ENCODE assay signal across 10 cellular contexts in the genomic region with DNA sequence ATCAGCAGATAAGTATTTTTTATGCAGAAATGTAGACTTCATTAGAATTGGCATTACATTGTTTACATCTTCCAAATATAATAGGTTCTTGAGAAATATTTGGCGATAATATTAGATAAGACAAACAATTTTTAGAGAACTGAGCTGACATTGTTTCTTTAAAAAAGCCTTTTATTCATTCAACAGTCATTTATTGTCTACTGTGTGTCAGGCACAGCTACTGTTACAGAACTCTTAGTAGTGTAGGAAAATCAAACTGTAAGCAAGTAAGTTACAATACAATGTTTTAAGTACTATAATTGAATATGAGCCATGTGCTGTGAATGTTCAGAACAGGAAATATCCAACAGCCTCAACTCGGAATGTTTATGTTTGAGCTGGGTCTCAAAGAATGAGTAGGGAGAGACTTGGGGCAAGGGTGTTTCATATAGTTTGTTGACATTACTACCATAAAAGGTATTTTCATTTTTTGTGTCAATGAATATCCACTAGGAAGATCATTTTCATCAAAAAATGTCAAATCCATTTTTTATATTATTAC.
A peak's percentile ranks its signal among the peaks of the same experiment; 100 is the strongest.
DNase-seq lines count a peak whose midpoint lies in the region; ATAC-seq and TF ChIP-seq lines count a peak whose summit lies in the region.
"Had no signal": no experiment of that assay in that cellular context is flagged by ENCODE, and none has a peak within 500 bp of the region (broad histone marks: within the 10 kb centered on the region; RNA-seq: fewer than 3 reads in every experiment).

No MANE protein-coding gene starts in this region.

- no peak for TF ChIP-seq POLR2A in stomach (IDR thresholded peaks at IDR 0.05)

- H3K4me1 Mint-ChIP-seq in activated T-cell treated with anti-CD3 and anti-CD28 coated beads, Interleukin-2, amount 50 U/mL, for 24 hours (ENCODE audit: low read depth): peaks cover 95% of the 10 kb centered on the region
- H3K4me1 Mint-ChIP-seq in activated T-cell treated with anti-CD3 and anti-CD28 coated beads, Interleukin-2, amount 50 U/mL, for 4 hours (ENCODE audit: low read depth): peaks cover 91% of the 10 kb centered on the region
- peaks cover 95% of the 10 kb centered on the region for H3K4me1 Mint-ChIP-seq in activated T-helper 1 cell treated with anti-CD3 and anti-CD28 coated beads, Interleukin-12 subunit alpha, Interleukin-12 subunit beta, Interleukin-2, Interleukin-4 antibody, amounts not matched to agents 30 ng/mL and 10 ng/mL and 1 ng/mL, durations not matched to agents 14 hours and 24 hours and 36 hours (ENCODE audit: low read depth)

- H3K27me3 Mint-ChIP-seq in activated T-cell treated with anti-CD3 and anti-CD28 coated beads, Interleukin-2, amount 50 U/mL, for 24 hours: no peaks in the 10 kb centered on the region
- no peaks in the 10 kb centered on the region for H3K27me3 Mint-ChIP-seq in activated T-cell treated with anti-CD3 and anti-CD28 coated beads, Interleukin-2, amount 50 U/mL, for 4 hours (ENCODE audit: low read depth)
- no peaks in the 10 kb centered on the region for H3K27me3 Mint-ChIP-seq in activated T-helper 1 cell treated with anti-CD3 and anti-CD28 coated beads, Interleukin-12 subunit alpha, Interleukin-12 subunit beta, Interleukin-2, Interleukin-4 antibody, amounts not matched to agents 30 ng/mL and 10 ng/mL and 1 ng/mL, durations not matched to agents 14 hours and 24 hours and 36 hours (ENCODE audit: insufficient read depth)

- H3K36me3 Mint-ChIP-seq in activated T-cell treated with anti-CD3 and anti-CD28 coated beads, Interleukin-2, amount 50 U/mL, for 24 hours (ENCODE audit: low read depth): peaks cover 55% of the 10 kb centered on the region
- peaks cover 29% of the 10 kb centered on the region for H3K36me3 Mint-ChIP-seq in activated T-cell treated with anti-CD3 and anti-CD28 coated beads, Interleukin-2, amount 50 U/mL, for 4 hours (ENCODE audit: insufficient read depth)
- H3K36me3 Mint-ChIP-seq in activated T-helper 1 cell treated with anti-CD3 and anti-CD28 coated beads, Interleukin-12 subunit alpha, Interleukin-12 subunit beta, Interleukin-2, Interleukin-4 antibody, amounts not matched to agents 30 ng/mL and 10 ng/mL and 1 ng/mL, durations not matched to agents 14 hours and 24 hours and 36 hours (ENCODE audit: low read depth): peaks cover 27% of the 10 kb centered on the region

- TF ChIP-seq EP300 in stomach (IDR thresholded peaks at IDR 0.05): no peak

- peak overlapping the region; percentile 85 for H3K27ac Mint-ChIP-seq in activated T-cell treated with anti-CD3 and anti-CD28 coated beads, Interleukin-2, amount 50 U/mL, for 24 hours
- peak overlapping the region; percentile 92 for H3K27ac Mint-ChIP-seq in activated T-helper 1 cell treated with anti-CD3 and anti-CD28 coated beads, Interleukin-12 subunit alpha, Interleukin-12 subunit beta, Interleukin-2, Interleukin-4 antibody, amounts not matched to agents 30 ng/mL and 10 ng/mL and 1 ng/mL, durations not matched to agents 14 hours and 24 hours and 36 hours

- H3K4me3 ChIP-seq in stomach (no peak overlapping the region), MG63 (no peak overlapping the region)

- no peak for DNase-seq in activated T-cell treated with anti-CD3 and anti-CD28 coated beads, Interleukin-2, amount 50 U/mL, for 24 hours
- DNase-seq in activated T-cell treated with anti-CD3 and anti-CD28 coated beads, Interleukin-2, amount 50 U/mL, for 4 hours: no peak
- no peak for DNase-seq in activated T-helper 1 cell treated with anti-CD3 and anti-CD28 coated beads, Interleukin-12 subunit alpha, Interleukin-12 subunit beta, Interleukin-2, Interleukin-4 antibody, amounts not matched to agents 30 ng/mL and 10 ng/mL and 1 ng/mL, durations not matched to agents 14 hours and 24 hours and 36 hours (ENCODE audit: low spot score)
- DNase-seq in foreskin melanocyte: peak; percentile 63
- no peak for DNase-seq in stomach
- no peak for DNase-seq in NCI-H2107 treated with DMSO at 0.1 percent for 48 hours (lab: John Stamatoyannopoulos, UW; ENCODE audit: unreplicated experiment)
- no peak for DNase-seq in NCI-H1417 (lab: John Stamatoyannopoulos, UW)
- DNase-seq in MG63: no peak
- DNase-seq: activated CD4-positive, alpha-beta T cell treated with anti-CD3 and anti-CD28 coated beads, Interleukin-2, amount 50 U/mL, for 1 hour; BE2C had no signal

- H3K9me3 ChIP-seq in stomach: no peaks in the 10 kb centered on the region
- no peaks in the 10 kb centered on the region for H3K9me3 ChIP-seq in MG63
- H3K9me3 ChIP-seq: BE2C had no signal

- no peak for TF ChIP-seq CTCF in stomach (IDR thresholded peaks at IDR 0.05)

- H3K36me3 ChIP-seq in stomach (no peaks in the 10 kb centered on the region), MG63 (no peaks in the 10 kb centered on the region)
- H3K36me3 ChIP-seq: BE2C had no signal

- H3K4me1 ChIP-seq in stomach: peaks cover 36 to 77% (median 63%) of the 10 kb centered on the region in 4 donors

- WGBS in stomach, 5 donors: 20 to 38% (median 26%) methylated on average over 2 of the region's 2 CpGs

- H3K27me3 ChIP-seq in stomach: no peaks in the 10 kb centered on the region
- no peaks in the 10 kb centered on the region for H3K27me3 ChIP-seq in MG63
- H3K27me3 ChIP-seq: BE2C had no signal

- H3K9me3 Mint-ChIP-seq in activated T-cell treated with anti-CD3 and anti-CD28 coated beads, Interleukin-2, amount 50 U/mL, for 24 hours: peaks cover 5% of the 10 kb centered on the region
- peaks cover 4% of the 10 kb centered on the region for H3K9me3 Mint-ChIP-seq in activated T-cell treated with anti-CD3 and anti-CD28 coated beads, Interleukin-2, amount 50 U/mL, for 4 hours
- peaks cover 5% of the 10 kb centered on the region for H3K9me3 Mint-ChIP-seq in activated T-helper 1 cell treated with anti-CD3 and anti-CD28 coated beads, Interleukin-12 subunit alpha, Interleukin-12 subunit beta, Interleukin-2, Interleukin-4 antibody, amounts not matched to agents 30 ng/mL and 10 ng/mL and 1 ng/mL, durations not matched to agents 14 hours and 24 hours and 36 hours

- intact Hi-C loops in activated T-helper 1 cell treated with anti-CD3 and anti-CD28 coated beads, Interleukin-12 subunit alpha, Interleukin-12 subunit beta, Interleukin-2, Interleukin-4 antibody, amounts not matched to agents 30 ng/mL and 10 ng/mL and 1 ng/mL, durations not matched to agents 14 hours and 24 hours and 36 hours (cut with micrococcal nuclease): loop anchor here (2.0 kb wide), 1 partner anchor 21 kb away; no protein-coding TSS in a partner anchor
- intact Hi-C loops in stomach (cut with DNase I; ENCODE audit: low total_unique reads): no loop called here

- H3K4me3 Mint-ChIP-seq in activated T-cell treated with anti-CD3 and anti-CD28 coated beads, Interleukin-2, amount 50 U/mL, for 24 hours: no peak overlapping the region
- no peak overlapping the region for H3K4me3 Mint-ChIP-seq in activated T-cell treated with anti-CD3 and anti-CD28 coated beads, Interleukin-2, amount 50 U/mL, for 4 hours
- peak overlapping the region; percentile 43 for H3K4me3 Mint-ChIP-seq in activated T-helper 1 cell treated with anti-CD3 and anti-CD28 coated beads, Interleukin-12 subunit alpha, Interleukin-12 subunit beta, Interleukin-2, Interleukin-4 antibody, amounts not matched to agents 30 ng/mL and 10 ng/mL and 1 ng/mL, durations not matched to agents 14 hours and 24 hours and 36 hours

- no peak for ATAC-seq in activated T-cell treated with anti-CD3 and anti-CD28 coated beads, Interleukin-2, amount 50 U/mL, for 4 hours

- peak overlapping the region in 4 of 5 donors; percentile 7 to 89 (median 70) for H3K27ac ChIP-seq in stomach
